20 cellular contexts compared by ENCODE assay signal in genomic region chr6:124995131-124995530, GRCh38. TPM values are rescaled to one million over a fixed set of nuclear protein-coding genes. Genes with fewer than 3 reads are reported as not detected.
DNase-seq lines count a peak whose midpoint lies in the region; ATAC-seq, FAIRE-seq and TF ChIP-seq lines count a peak whose summit lies in the region.
"Had no signal": no experiment of that assay in that cellular context is flagged by ENCODE, and none has a peak within 500 bp of the region (broad histone marks: within the 10 kb centered on the region; RNA-seq: fewer than 3 reads in every experiment).

No MANE protein-coding gene starts in this region.

- no peak for TF ChIP-seq POLR2A in endothelial cell of umbilical vein (IDR thresholded peaks at IDR 0.05; ENCODE audit: low read depth, low read length)
- TF ChIP-seq POLR2A in esophagus muscularis mucosa (IDR thresholded peaks at IDR 0.05; ENCODE audit: low read depth), result no peak

- POLR2A ChIA-PET in endothelial cell of umbilical vein (lab: Charles Lee), result no interaction called here

- TF ChIP-seq EP300 in esophagus muscularis mucosa (IDR thresholded peaks at IDR 0.05), result no peak

- no TSS peak for BruUV-seq in endothelial cell of umbilical vein (replicated peaks; lab: Mats Ljungman, UMichigan)

- DNase-seq in EH (ENCODE audit: low read depth) (peak; percentile 58), M059J (ENCODE audit: low read depth) (peak; percentile 31), endothelial cell of umbilical vein (ENCODE audit: low read depth, low spot score) (no peak), psoas muscle (no peak), DMS114 treated with DMSO at 0.1 percent for 48 hours (lab: John Stamatoyannopoulos, UW; ENCODE audit: unreplicated experiment) (no peak), esophagus muscularis mucosa (ENCODE audit: extremely low spot score) (no peak)
- DNase-seq: ACHN; CD8-positive, alpha-beta T cell; H9; KBM-7; MM.1S; NCI-H1105; NCI-H187; NCI-H446 treated with DMSO at 0.1 percent for 48 hours; NCI-H82; Right ventricle myocardium superior; SW 1271 had no signal

- H3K27me3 ChIP-seq in endothelial cell of umbilical vein (ENCODE audit: control insufficient read depth in 2 of 2, insufficient read depth in 2 of 2, low read length in 2 of 2) (no peaks in the 10 kb centered on the region), psoas muscle (ENCODE audit: insufficient read depth in 3 of 3, low read length in 2 of 3) (no peaks in the 10 kb centered on the region), esophagus muscularis mucosa (no peaks in the 10 kb centered on the region)

- TF ChIP-seq CTCF in endothelial cell of umbilical vein (IDR thresholded peaks at IDR 0.05; ENCODE audit: extremely low read depth in 1 of 2, insufficient read depth in 1 of 2, low read depth in 1 of 2, low read length in 2 of 2), result no peak
- no peak for TF ChIP-seq CTCF in psoas muscle (IDR thresholded peaks at IDR 0.05)
- no peak for TF ChIP-seq CTCF in esophagus muscularis mucosa (IDR thresholded peaks at IDR 0.05)

- H3K9ac ChIP-seq in endothelial cell of umbilical vein (replicated peaks; ENCODE audit: extremely low read depth, insufficient read depth, low read length), result no peak overlapping the region

- H3K79me2 ChIP-seq in endothelial cell of umbilical vein (ENCODE audit: control insufficient read depth, insufficient read depth, low read length), result peaks cover 9% of the 10 kb centered on the region

- H3K4me1 ChIP-seq in endothelial cell of umbilical vein (ENCODE audit: control insufficient read depth, extremely low read depth, insufficient read depth, low read length) (peaks cover 12% of the 10 kb centered on the region), psoas muscle (peaks cover 71% of the 10 kb centered on the region), esophagus muscularis mucosa (peaks cover 0 to 41% (median 15%) of the 10 kb centered on the region in 4 donors)

- no peaks in the 10 kb centered on the region for H3K9me1 ChIP-seq in endothelial cell of umbilical vein (replicated peaks; ENCODE audit: control insufficient read depth, extremely low read depth, insufficient read depth, low read length)

- no peaks in the 10 kb centered on the region for H4K20me1 ChIP-seq in endothelial cell of umbilical vein (replicated peaks; ENCODE audit: control insufficient read depth, extremely low read depth, insufficient read depth, low read length)

- dilution Hi-C loops in endothelial cell of umbilical vein (cut with MboI; ENCODE audit: extremely low pct_ligation_motif_present, low sequenced_read_pairs), result no loop called here

- peaks cover 0 to 2% of the 10 kb centered on the region in 2 experiments for H3K36me3 ChIP-seq in endothelial cell of umbilical vein (ENCODE audit: control insufficient read depth in 2 of 2, extremely low read depth in 1 of 2, insufficient read depth in 2 of 2, low read length in 2 of 2)
- no peaks in the 10 kb centered on the region for H3K36me3 ChIP-seq in psoas muscle (ENCODE audit: insufficient read depth in 1 of 2, low read depth in 1 of 2)
- no peaks in the 10 kb centered on the region for H3K36me3 ChIP-seq in esophagus muscularis mucosa

- intact Hi-C loops in endothelial cell of umbilical vein (cut with micrococcal nuclease) (loop anchor here (1.0 kb wide), 1 partner anchor 9 kb away; no protein-coding TSS in a partner anchor), psoas muscle (cut with DNase I) (loop anchor here in 1 of 2 donors (5.0 kb wide), 1 partner anchor 33 kb away; the partner anchor contains the start of gene RNF217), esophagus muscularis mucosa (cut with DNase I) (no loop called here)

- FAIRE-seq in endothelial cell of umbilical vein (lab: Jason Lieb, UNC), result no peak

- CTCF ChIA-PET in endothelial cell of umbilical vein (lab: Charles Lee), result interaction anchor here (0.6 to 1.7 kb wide), 5 partner anchors 10 to 119 kb away, joined by 3 to 7 read pairs (median 3); no protein-coding TSS in a partner anchor

- ATAC-seq in psoas muscle (no peak), HG02973 (IDR thresholded peaks at IDR 0.05; ENCODE audit: unreplicated experiment) (no peak)
- ATAC-seq: CD8-positive, alpha-beta T cell; Panc1 had no signal

- H3K4me2 ChIP-seq in endothelial cell of umbilical vein (ENCODE audit: insufficient read depth, low read length), result peak overlapping the region; percentile 29

- H3K27ac ChIP-seq in endothelial cell of umbilical vein (ENCODE audit: insufficient read depth, low read depth, low read length) (peak overlapping the region; percentile 9), psoas muscle (peak overlapping the region; percentile 78), esophagus muscularis mucosa (replicated peaks in 1 of 4) (no peak overlapping the region)
- H3K27ac ChIP-seq: HL-60 had no signal

- H3K4me3 ChIP-seq in endothelial cell of umbilical vein (replicated peaks in 1 of 3; ENCODE audit: insufficient read depth in 1 of 3, low read depth in 1 of 3, low read length in 3 of 3) (no peak overlapping the region), psoas muscle (peak overlapping the region; percentile 39), esophagus muscularis mucosa (no peak overlapping the region)

- no peaks in the 10 kb centered on the region for H3K9me3 ChIP-seq in endothelial cell of umbilical vein (replicated peaks; ENCODE audit: control insufficient read depth, insufficient read depth, low read length)
- H3K9me3 ChIP-seq in psoas muscle, result no peaks in the 10 kb centered on the region
- H3K9me3 ChIP-seq in esophagus muscularis mucosa, result no peaks in the 10 kb centered on the region

- H2AFZ ChIP-seq in endothelial cell of umbilical vein (ENCODE audit: low read depth, low read length), result no peak overlapping the region

TF ChIP-seq in endothelial cell of umbilical vein, 7 proteins besides CTCF, POLR2A, EP300 and RAD21:
- TF ChIP-seq MAX (IDR thresholded peaks at IDR 0.05; ENCODE audit: insufficient read depth, insufficient read length), result no peak
- no peak for TF ChIP-seq POLR2AphosphoS5 (IDR thresholded peaks at IDR 0.05; ENCODE audit: insufficient read depth, low read depth, low read length)
- TF ChIP-seq JUN (IDR thresholded peaks at IDR 0.05; ENCODE audit: borderline replicate concordance, insufficient read depth, insufficient read length, low read depth), result no peak
- no peak for TF ChIP-seq EZH2 (IDR thresholded peaks at IDR 0.05; ENCODE audit: borderline replicate concordance, low read depth, low read length, severe bottlenecking)
- TF ChIP-seq GATA2 (IDR thresholded peaks at IDR 0.05; ENCODE audit: insufficient read depth, insufficient read length, low read depth, low read length), result no peak
- no peak for TF ChIP-seq FOS (IDR thresholded peaks at IDR 0.05; ENCODE audit: borderline replicate concordance, insufficient read depth, low read length)
- no peak for TF ChIP-seq MYC (IDR thresholded peaks at IDR 0.05; ENCODE audit: low read depth, low read length)

RNA-seq across cellular contexts. Expression of gene RNF217, which starts 32.9 kb away (rescaled TPM):
- 10.6 and 12.0 TPM in 2 replicates for total RNA-seq in M059J (2014; rRNA removed; shearing (Covaris generic))
- total RNA-seq in endothelial cell of umbilical vein (32.5 and 33.1 TPM in 2 replicates), psoas muscle (10 to 100 TPM; 11.5 to 22.5 (median 15.5) TPM), esophagus muscularis mucosa (10 to 100 TPM; 20.0 to 34.9 (median 23.2) TPM)
- polyA plus RNA-seq in endothelial cell of umbilical vein (8.2 and 8.8 TPM in 2 replicates), psoas muscle (1 to 10 TPM; 2.3 to 7.6 (median 2.9) TPM)
- 7.0 and 10.4 TPM in 2 replicates for polyA plus RNA-seq in endothelial cell of umbilical vein (2011; cell fraction: cytosol; rRNA removed)
- 57.0 and 62.7 TPM in 2 replicates for polyA plus RNA-seq in endothelial cell of umbilical vein (2011; cell fraction: nucleus; rRNA removed)
- polyA plus RNA-seq in endothelial cell of umbilical vein (2012), result 9.2 and 10.5 TPM in 2 replicates
- polyA minus RNA-seq in endothelial cell of umbilical vein, result 33.3 and 42.5 TPM in 2 replicates
- polyA minus RNA-seq in endothelial cell of umbilical vein (2011; cell fraction: cytosol; rRNA and poly(A)+ RNA removed), result 15.2 TPM
- 71.6 and 85.4 TPM in 2 replicates for polyA minus RNA-seq in endothelial cell of umbilical vein (2011; cell fraction: nucleus; rRNA and poly(A)+ RNA removed)
- total RNA-seq: CD8-positive, alpha-beta T cell had no signal

Comparison
In these comparisons a context has a peak if more than half of its experiments do, and no peak if none do; other contexts are left out.
1. DNase-seq: peak in EH (single experiment) and M059J (single experiment); none in endothelial cell of umbilical vein (single experiment), psoas muscle (0 of 2), DMS114 treated with DMSO at 0.1 percent for 48 hours (single experiment) and esophagus muscularis mucosa (single experiment).
2. H3K27ac ChIP-seq: peak in endothelial cell of umbilical vein (single experiment) and psoas muscle (single experiment); none in esophagus muscularis mucosa (0 of 4).